8 cellular contexts compared by ENCODE assay signal in genomic region chr3:12484198-12484982, GRCh38. TPM values are rescaled to one million over a fixed set of nuclear protein-coding genes. Genes with fewer than 3 reads are reported as not detected.
A peak's percentile ranks its signal among the peaks of the same experiment; 100 is the strongest.
DNase-seq lines count a peak whose midpoint lies in the region; ATAC-seq lines count a peak whose summit lies in the region.

Gene TSEN2 (plus strand): TSS chr3:12484480. CDS start chr3:12489801, 5,321 bp downstream.

- peak; percentile 99 for DNase-seq in CD1c-positive myeloid dendritic cell (ENCODE audit: extremely low spot score)
- DNase-seq in NCI-H69 (lab: John Stamatoyannopoulos, UW), result peak; percentile 93
- peak; percentile 95 for DNase-seq in activated CD4-positive, alpha-beta T cell treated with anti-CD3 and anti-CD28 coated beads, Interleukin-2, amount 10 ng/mL, durations not matched to agents 7 days and 5 days
- peak; percentile 87 for DNase-seq in cortex of kidney (lab: John Stamatoyannopoulos, UW)
- DNase-seq in left lobe of liver (ENCODE audit: low spot score), result peak; percentile 95
- peak; percentile 94 to 96 for DNase-seq in stimulated activated CD4-positive, alpha-beta T cell treated with anti-CD3 and anti-CD28 coated beads, Interleukin-2, amount 100 ng/mL, for 24 hours

- no peaks in the 10 kb centered on the region for H3K9me3 Mint-ChIP-seq in activated CD4-positive, alpha-beta T cell treated with anti-CD3 and anti-CD28 coated beads, Interleukin-2, amount 10 ng/mL, durations not matched to agents 7 days and 5 days

- POLR2A ChIA-PET in activated CD4-positive, alpha-beta T cell treated with anti-CD3 and anti-CD28 coated beads, Interleukin-2, amount 10 ng/mL, durations not matched to agents 7 days and 5 days (lab: Charles Lee), result no interaction called here

- peak within 1 kb of the TSS; percentile 99 for H3K27ac Mint-ChIP-seq in activated CD4-positive, alpha-beta T cell treated with anti-CD3 and anti-CD28 coated beads, Interleukin-2, amount 10 ng/mL, durations not matched to agents 7 days and 5 days

- H3K4me1 Mint-ChIP-seq in activated CD4-positive, alpha-beta T cell treated with anti-CD3 and anti-CD28 coated beads, Interleukin-2, amount 10 ng/mL, durations not matched to agents 7 days and 5 days, result peaks cover 49% of the 10 kb centered on the region

- H3K4me3 Mint-ChIP-seq in activated CD4-positive, alpha-beta T cell treated with anti-CD3 and anti-CD28 coated beads, Interleukin-2, amount 10 ng/mL, durations not matched to agents 7 days and 5 days, result peak within 1 kb of the TSS; percentile 83

- CTCF ChIA-PET in activated CD4-positive, alpha-beta T cell treated with anti-CD3 and anti-CD28 coated beads, Interleukin-2, amount 10 ng/mL, durations not matched to agents 7 days and 5 days (lab: Charles Lee), result interaction anchor here (0.6 to 1.8 kb wide), 4 partner anchors 24 to 349 kb away, joined by 3 to 9 read pairs (median 4); no protein-coding TSS in a partner anchor

- no peaks in the 10 kb centered on the region for H3K36me3 Mint-ChIP-seq in activated CD4-positive, alpha-beta T cell treated with anti-CD3 and anti-CD28 coated beads, Interleukin-2, amount 10 ng/mL, durations not matched to agents 7 days and 5 days (ENCODE audit: low read depth)

- H3K27me3 Mint-ChIP-seq in activated CD4-positive, alpha-beta T cell treated with anti-CD3 and anti-CD28 coated beads, Interleukin-2, amount 10 ng/mL, durations not matched to agents 7 days and 5 days, result no peaks in the 10 kb centered on the region

- ATAC-seq in GM19372 (IDR thresholded peaks at IDR 0.05; ENCODE audit: low read depth, unreplicated experiment) (peak; percentile 90), HG03521 (IDR thresholded peaks at IDR 0.05; ENCODE audit: unreplicated experiment) (peak; percentile 90), left lobe of liver (peak; percentile 91)

RNA-seq across cellular contexts. Expression of gene TSEN2, which starts in this region (rescaled TPM):
- total RNA-seq in activated CD4-positive, alpha-beta T cell treated with anti-CD3 and anti-CD28 coated beads, Interleukin-2, amount 10 ng/mL, durations not matched to agents 7 days and 5 days, result 10 to 100 TPM; 10.4 to 11.5 TPM
- total RNA-seq in left lobe of liver, result 4.8 TPM

Comparison
In these comparisons a context has a peak if more than half of its experiments do, and no peak if none do; other contexts are left out.
1. Peak in every context shown above with its lines: DNase-seq and ATAC-seq.